Comparison of ENCODE assay signal across 1 cellular context in genomic region chr4:128958194-128958593, GRCh38.
TF ChIP-seq lines count a peak whose summit lies in the region.

No MANE protein-coding gene starts in this region.

TF ChIP-seq in HepG2, 621 proteins besides CTCF, POLR2A, EP300 and RAD21 (continued from another document and continues in another):
- TF ChIP-seq STAT6 (CRISPR knock-in tag; IDR thresholded peaks at IDR 0.05; ENCODE audit: borderline replicate concordance) = no peak
- no peak for TF ChIP-seq HINFP (CRISPR knock-in tag; IDR thresholded peaks at IDR 0.05; ENCODE audit: low read depth)
- peak; percentile 95 for TF ChIP-seq HOMEZ (CRISPR knock-in tag; IDR thresholded peaks at IDR 0.05; ENCODE audit: low read depth)
- TF ChIP-seq TBX2 (CRISPR knock-in tag; IDR thresholded peaks at IDR 0.05; ENCODE audit: borderline replicate concordance) = 0 out of 2 replicates have a peak, but pooled peaks have one; percentile 22
- peak; percentile 59 for TF ChIP-seq NR2F6 (IDR thresholded peaks at IDR 0.05)
- TF ChIP-seq NR2F6 (CRISPR knock-in tag; IDR thresholded peaks at IDR 0.05) = peak; percentile 53
- no peak for TF ChIP-seq FUBP1 (CRISPR knock-in tag; IDR thresholded peaks at IDR 0.05; ENCODE audit: borderline replicate concordance)
- no peak for TF ChIP-seq ZBTB7B (CRISPR knock-in tag; IDR thresholded peaks at IDR 0.05)
- no peak for TF ChIP-seq IRF9 (CRISPR knock-in tag; IDR thresholded peaks at IDR 0.05; ENCODE audit: borderline replicate concordance)
- TF ChIP-seq ZNF292 (CRISPR knock-in tag; IDR thresholded peaks at IDR 0.05; ENCODE audit: borderline replicate concordance, low read depth) = no peak
- peak; percentile 86 for TF ChIP-seq POGZ (CRISPR knock-in tag; IDR thresholded peaks at IDR 0.05)
- peak; percentile 87 for TF ChIP-seq ARID5B (CRISPR knock-in tag; IDR thresholded peaks at IDR 0.05)
- TF ChIP-seq PHF20 (CRISPR knock-in tag; IDR thresholded peaks at IDR 0.05) = no peak
- TF ChIP-seq ZNF253 (CRISPR knock-in tag; IDR thresholded peaks at IDR 0.05; ENCODE audit: borderline replicate concordance) = no peak
- no peak for TF ChIP-seq SOX13 (IDR thresholded peaks at IDR 0.05)
- peak in 1 of 2 experiments; percentile 67; a peak in 2 of 4 replicates for TF ChIP-seq SOX13 (CRISPR knock-in tag; conservative IDR thresholded peaks at IDR 0.05 in 1 of 2, IDR thresholded peaks at IDR 0.05 in 1 of 2)
- TF ChIP-seq POGK (CRISPR knock-in tag; conservative IDR thresholded peaks at IDR 0.05) = 0 out of 2 replicates have a peak, but pooled peaks have one; percentile 47
- TF ChIP-seq ZNF414 (CRISPR knock-in tag; IDR thresholded peaks at IDR 0.05) = no peak
- TF ChIP-seq TARDBP (CRISPR knock-in tag; IDR thresholded peaks at IDR 0.05) = peak; percentile 76
- peak; percentile 68; the same call in 1 of the 2 replicates for TF ChIP-seq ATF2 (CRISPR knock-in tag; IDR thresholded peaks at IDR 0.05)
- peak; percentile 65; the same call in 1 of the 2 replicates for TF ChIP-seq PITX1 (CRISPR knock-in tag; IDR thresholded peaks at IDR 0.05)
- peak; percentile 87 for TF ChIP-seq EHMT2 (IDR thresholded peaks at IDR 0.05; ENCODE audit: borderline replicate concordance, low read depth, low read length)
- no peak for TF ChIP-seq HES4 (CRISPR knock-in tag; IDR thresholded peaks at IDR 0.05; ENCODE audit: borderline replicate concordance)
- TF ChIP-seq GFI1 (CRISPR knock-in tag; IDR thresholded peaks at IDR 0.05; ENCODE audit: borderline replicate concordance) = 0 out of 2 replicates have a peak, but pooled peaks have one; percentile 36
- TF ChIP-seq ZNF512B (CRISPR knock-in tag; IDR thresholded peaks at IDR 0.05; ENCODE audit: borderline replicate concordance) = no peak
- no peak for TF ChIP-seq DZIP1 (CRISPR knock-in tag; IDR thresholded peaks at IDR 0.05)
- TF ChIP-seq JARID2 (CRISPR knock-in tag; IDR thresholded peaks at IDR 0.05; ENCODE audit: insufficient replicate concordance) = no peak
- peak; percentile 63; the same call in 1 of the 2 replicates for TF ChIP-seq PHF21A (CRISPR knock-in tag; IDR thresholded peaks at IDR 0.05)
- no peak for TF ChIP-seq MAF1 (CRISPR knock-in tag; IDR thresholded peaks at IDR 0.05; ENCODE audit: borderline replicate concordance)
